Comparison of ENCODE assay signal across 8 cellular contexts in the genomic region with DNA sequence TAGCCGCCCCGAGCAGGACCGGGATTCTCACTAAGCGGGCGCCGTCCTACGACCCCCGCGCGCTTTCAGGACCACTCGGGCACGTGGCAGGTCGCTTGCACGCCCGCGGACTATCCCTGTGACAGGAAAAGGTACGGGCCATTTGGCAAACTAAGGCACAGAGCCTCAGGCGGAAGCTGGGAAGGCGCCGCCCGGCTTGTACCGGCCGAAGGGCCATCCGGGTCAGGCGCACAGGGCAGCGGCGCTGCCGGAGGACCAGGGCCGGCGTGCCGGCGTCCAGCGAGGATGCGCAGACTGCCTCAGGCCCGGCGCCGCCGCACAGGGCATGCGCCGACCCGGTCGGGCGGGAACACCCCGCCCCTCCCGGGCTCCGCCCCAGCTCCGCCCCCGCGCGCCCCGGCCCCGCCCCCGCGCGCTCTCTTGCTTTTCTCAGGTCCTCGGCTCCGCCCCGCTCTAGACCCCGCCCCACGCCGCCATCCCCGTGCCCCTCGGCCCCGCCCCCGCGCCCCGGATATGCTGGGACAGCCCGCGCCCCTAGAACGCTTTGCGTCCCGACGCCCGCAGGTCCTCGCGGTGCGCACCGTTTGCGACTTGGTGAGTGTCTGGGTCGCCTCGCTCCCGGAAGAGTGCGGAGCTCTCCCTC. TPM values are rescaled to one million over a fixed set of nuclear protein-coding genes. Genes with fewer than 3 reads are reported as not detected.
DNase-seq lines count a peak whose midpoint lies in the region; ATAC-seq and TF ChIP-seq lines count a peak whose summit lies in the region.

Gene MGMT, plus strand, starts transcription at position 539 of the 643 bp plus-strand sequence.

- H3K9ac ChIP-seq in fibroblast of lung (ENCODE audit: insufficient read depth, low read length) = peak within 1 kb of the TSS; percentile 50

- intact Hi-C loops in OCI-LY7 (cut with micrococcal nuclease; ENCODE audit: unreplicated experiment) = loop anchor here (10.0 kb wide), 1 partner anchor 668 kb away; the partner anchor contains the start of gene GLRX3
- intact Hi-C loops in activated T-helper 1 cell treated with anti-CD3 and anti-CD28 coated beads, Interleukin-12 subunit alpha, Interleukin-12 subunit beta, Interleukin-2, Interleukin-4 antibody, amounts not matched to agents 30 ng/mL and 10 ng/mL and 1 ng/mL, durations not matched to agents 14 hours and 24 hours and 36 hours (cut with micrococcal nuclease) = loop anchor here (1.0 to 10.0 kb wide), 5 partner anchors 432 to 1420 kb away; partner anchors contain the start of genes C10orf143 and MKI67
- intact Hi-C loops in naive thymus-derived CD4-positive, alpha-beta T cell (cut with micrococcal nuclease) = loop anchor here (1.0 to 10.0 kb wide), 10 partner anchors 430 to 1420 kb away; partner anchors contain the start of genes GLRX3 (in 2 of the 2) and MKI67 (in 1 of the 2)

- CTCF ChIA-PET in OCI-LY7 (lab: Charles Lee; ENCODE audit: unreplicated experiment) = interaction anchor here (0.6 kb wide), 1 partner anchor 675 kb away, joined by 6 read pairs; no protein-coding TSS in a partner anchor
- CTCF ChIA-PET in naive thymus-derived CD4-positive, alpha-beta T cell (lab: Charles Lee) = no interaction called here

- H3K36me3 ChIP-seq in OCI-LY7 (ENCODE audit: insufficient read depth, low read length) (no peaks in the 10 kb centered on the region), fibroblast of lung (ENCODE audit: control insufficient read depth, insufficient read depth, low read length) (peaks cover 2% of the 10 kb centered on the region)
- H3K36me3 ChIP-seq in naive thymus-derived CD4-positive, alpha-beta T cell (ENCODE audit: control insufficient read depth in 2 of 3, insufficient read depth in 3 of 3, low read length in 3 of 3) = peaks cover 0 to 14% (median 0%) of the 10 kb centered on the region in 3 experiments

- BruUV-seq in OCI-LY7 (replicated peaks; lab: Mats Ljungman, UMichigan) = no TSS peak

- peak; percentile 90 for DNase-seq in ACHN
- DNase-seq in OCI-LY7 (ENCODE audit: low spot score) = peak; percentile 87
- DNase-seq in activated T-helper 1 cell treated with anti-CD3 and anti-CD28 coated beads, Interleukin-12 subunit alpha, Interleukin-12 subunit beta, Interleukin-2, Interleukin-4 antibody, amounts not matched to agents 30 ng/mL and 10 ng/mL and 1 ng/mL, durations not matched to agents 14 hours and 24 hours and 36 hours (ENCODE audit: low spot score) = peak; percentile 92
- DNase-seq in fibroblast of lung (ENCODE audit: low read depth in 2 of 2) = peak; percentile 64 to 84
- DNase-seq in naive thymus-derived CD4-positive, alpha-beta T cell = peak; percentile 91 to 98 (median 96)
- peak; percentile 94 to 96 for DNase-seq in stimulated activated effector memory CD8-positive, alpha-beta T cell treated with anti-CD3 and anti-CD28 coated beads, Interleukin-12 subunit alpha, Interleukin-12 subunit beta, amount 100 ng/mL, for 72 hours (ENCODE audit: low spot score in 2 of 2)

- no peaks in the 10 kb centered on the region for H3K79me2 ChIP-seq in OCI-LY7 (ENCODE audit: insufficient read depth, low read depth, low read length)
- no peaks in the 10 kb centered on the region for H3K79me2 ChIP-seq in fibroblast of lung (ENCODE audit: control insufficient read depth, insufficient read depth, low read length)

- TF ChIP-seq CTCF in OCI-LY7 (conservative IDR thresholded peaks at IDR 0.05; ENCODE audit: low read length) (no peak), fibroblast of lung (conservative IDR thresholded peaks at IDR 0.05 in 1 of 2, IDR thresholded peaks at IDR 0.05 in 1 of 2; ENCODE audit: low read depth in 1 of 2, low read length in 2 of 2) (no peak)

- H3K4me2 ChIP-seq in OCI-LY7 (ENCODE audit: low read length) = peak within 1 kb of the TSS; percentile 69
- H3K4me2 ChIP-seq in fibroblast of lung (ENCODE audit: extremely low read depth, insufficient read depth, low read length) = peak within 1 kb of the TSS; percentile 82

- in situ Hi-C loops in ACHN (cut with HindIII; ENCODE audit: low pct_ligation_motif_present, low pct_unique_long_range_greater_than_20kb, low sequenced_read_pairs) = no loop called here

- H3K9me3 ChIP-seq in OCI-LY7 (ENCODE audit: low read length) = no peaks in the 10 kb centered on the region
- H3K9me3 ChIP-seq in fibroblast of lung (ENCODE audit: control insufficient read depth, insufficient read depth, low read depth, low read length) = no peaks in the 10 kb centered on the region
- no peaks in the 10 kb centered on the region for H3K9me3 ChIP-seq in naive thymus-derived CD4-positive, alpha-beta T cell (ENCODE audit: control insufficient read depth in 2 of 3, low read length in 3 of 3)

- no peaks in the 10 kb centered on the region for H3K27me3 ChIP-seq in fibroblast of lung (ENCODE audit: control insufficient read depth, insufficient read depth, low read length)
- no peaks in the 10 kb centered on the region for H3K27me3 ChIP-seq in naive thymus-derived CD4-positive, alpha-beta T cell (ENCODE audit: control insufficient read depth in 2 of 2, insufficient read depth in 2 of 2, low read length in 2 of 2)

- no peaks in the 10 kb centered on the region for H3K9me2 ChIP-seq in OCI-LY7 (ENCODE audit: insufficient read depth, low read length)

- H3K27ac ChIP-seq in OCI-LY7 (ENCODE audit: low read depth, low read length, poor library complexity, severe bottlenecking) (no peak within 1 kb of the TSS), fibroblast of lung (ENCODE audit: insufficient read depth, low read length) (peak within 1 kb of the TSS; percentile 51)
- H3K27ac ChIP-seq in naive thymus-derived CD4-positive, alpha-beta T cell (ENCODE audit: low read depth, low read length) = peak within 1 kb of the TSS; percentile 85

- H4K20me1 ChIP-seq in OCI-LY7 (ENCODE audit: insufficient read depth, low read length) (no peaks in the 10 kb centered on the region), fibroblast of lung (ENCODE audit: control insufficient read depth, extremely low read depth, insufficient read depth, low read length) (no peaks in the 10 kb centered on the region)

- POLR2A ChIA-PET in OCI-LY7 (lab: Charles Lee) = interaction anchor here (0.7 to 1.4 kb wide), 5 partner anchors 10 to 899 kb away, joined by 3 to 4 read pairs (median 3); no protein-coding TSS in a partner anchor
- POLR2A ChIA-PET in naive thymus-derived CD4-positive, alpha-beta T cell (lab: Charles Lee) = interaction anchor here (0.5 to 3.1 kb wide), 7 partner anchors 31 to 669 kb away, joined by 3 to 15 read pairs (median 4); partner anchors contain the start of genes C10orf143 and GLRX3

- H3K27me3 Mint-ChIP-seq in activated T-helper 1 cell treated with anti-CD3 and anti-CD28 coated beads, Interleukin-12 subunit alpha, Interleukin-12 subunit beta, Interleukin-2, Interleukin-4 antibody, amounts not matched to agents 30 ng/mL and 10 ng/mL and 1 ng/mL, durations not matched to agents 14 hours and 24 hours and 36 hours (ENCODE audit: insufficient read depth) = peaks cover 2% of the 10 kb centered on the region
- H3K27me3 Mint-ChIP-seq in naive thymus-derived CD4-positive, alpha-beta T cell = no peaks in the 10 kb centered on the region

- H3K4me3 ChIP-seq in OCI-LY7 (ENCODE audit: low read depth, low read length, poor library complexity, severe bottlenecking) (peak within 1 kb of the TSS; percentile 75), fibroblast of lung (replicated peaks in 1 of 4; ENCODE audit: control extremely low read depth in 1 of 4, insufficient read depth in 1 of 4, low read depth in 3 of 4, low read length in 4 of 4) (peak within 1 kb of the TSS; percentile 65 to 72 (median 70))
- peak within 1 kb of the TSS; percentile 74 for H3K4me3 ChIP-seq in naive thymus-derived CD4-positive, alpha-beta T cell (ENCODE audit: low read length)

- ATAC-seq in HG03064 (IDR thresholded peaks at IDR 0.05; ENCODE audit: low read depth, unreplicated experiment) = peak; percentile 94
- ATAC-seq in naive thymus-derived CD4-positive, alpha-beta T cell = peak; percentile 99
- peak; percentile 94 for ATAC-seq in stimulated activated effector memory CD8-positive, alpha-beta T cell treated with anti-CD3 and anti-CD28 coated beads, Interleukin-12 subunit alpha, Interleukin-12 subunit beta, amount 100 ng/mL, for 72 hours

- H2AFZ ChIP-seq in OCI-LY7 (ENCODE audit: low read length) (peak within 1 kb of the TSS; percentile 99), fibroblast of lung (ENCODE audit: low read length) (peak within 1 kb of the TSS; percentile 70)

- peaks cover 11% of the 10 kb centered on the region for H3K4me1 ChIP-seq in OCI-LY7 (ENCODE audit: insufficient read depth, low read length, poor library complexity, severe bottlenecking)
- H3K4me1 ChIP-seq in fibroblast of lung (ENCODE audit: control insufficient read depth, extremely low read depth, insufficient read depth, low read length) = no peaks in the 10 kb centered on the region
- H3K4me1 ChIP-seq in naive thymus-derived CD4-positive, alpha-beta T cell (ENCODE audit: control insufficient read depth in 2 of 2, insufficient read depth in 2 of 2, low read length in 2 of 2) = peaks cover 11 to 13% of the 10 kb centered on the region in 2 donors

- no peaks in the 10 kb centered on the region for H3K36me3 Mint-ChIP-seq in activated T-helper 1 cell treated with anti-CD3 and anti-CD28 coated beads, Interleukin-12 subunit alpha, Interleukin-12 subunit beta, Interleukin-2, Interleukin-4 antibody, amounts not matched to agents 30 ng/mL and 10 ng/mL and 1 ng/mL, durations not matched to agents 14 hours and 24 hours and 36 hours (ENCODE audit: low read depth)
- H3K36me3 Mint-ChIP-seq in naive thymus-derived CD4-positive, alpha-beta T cell = peaks cover 2 to 17% (median 9%) of the 10 kb centered on the region in 5 donors
- H3K36me3 Mint-ChIP-seq in stimulated activated effector memory CD8-positive, alpha-beta T cell treated with anti-CD3 and anti-CD28 coated beads, Interleukin-12 subunit alpha, Interleukin-12 subunit beta, amount 100 ng/mL, for 72 hours = no peaks in the 10 kb centered on the region

- TF ChIP-seq POLR2A in GM18526 (IDR thresholded peaks at IDR 0.05; ENCODE audit: extremely low read depth, insufficient read length) = peak; percentile 86

- peak within 1 kb of the TSS; percentile 84 for H3K4me3 Mint-ChIP-seq in activated T-helper 1 cell treated with anti-CD3 and anti-CD28 coated beads, Interleukin-12 subunit alpha, Interleukin-12 subunit beta, Interleukin-2, Interleukin-4 antibody, amounts not matched to agents 30 ng/mL and 10 ng/mL and 1 ng/mL, durations not matched to agents 14 hours and 24 hours and 36 hours
- peak within 1 kb of the TSS; percentile 74 to 90 (median 87) for H3K4me3 Mint-ChIP-seq in naive thymus-derived CD4-positive, alpha-beta T cell
- H3K4me3 Mint-ChIP-seq in stimulated activated effector memory CD8-positive, alpha-beta T cell treated with anti-CD3 and anti-CD28 coated beads, Interleukin-12 subunit alpha, Interleukin-12 subunit beta, amount 100 ng/mL, for 72 hours = peak within 1 kb of the TSS; percentile 76

- peaks cover 7% of the 10 kb centered on the region for H3K4me1 Mint-ChIP-seq in activated T-helper 1 cell treated with anti-CD3 and anti-CD28 coated beads, Interleukin-12 subunit alpha, Interleukin-12 subunit beta, Interleukin-2, Interleukin-4 antibody, amounts not matched to agents 30 ng/mL and 10 ng/mL and 1 ng/mL, durations not matched to agents 14 hours and 24 hours and 36 hours (ENCODE audit: low read depth)
- H3K4me1 Mint-ChIP-seq in naive thymus-derived CD4-positive, alpha-beta T cell = peaks cover 8 to 31% (median 26%) of the 10 kb centered on the region in 7 donors
- H3K4me1 Mint-ChIP-seq in stimulated activated effector memory CD8-positive, alpha-beta T cell treated with anti-CD3 and anti-CD28 coated beads, Interleukin-12 subunit alpha, Interleukin-12 subunit beta, amount 100 ng/mL, for 72 hours = peaks cover 8% of the 10 kb centered on the region

- H3K27ac Mint-ChIP-seq in activated T-helper 1 cell treated with anti-CD3 and anti-CD28 coated beads, Interleukin-12 subunit alpha, Interleukin-12 subunit beta, Interleukin-2, Interleukin-4 antibody, amounts not matched to agents 30 ng/mL and 10 ng/mL and 1 ng/mL, durations not matched to agents 14 hours and 24 hours and 36 hours = peak within 1 kb of the TSS; percentile 65
- H3K27ac Mint-ChIP-seq in naive thymus-derived CD4-positive, alpha-beta T cell = peak within 1 kb of the TSS; percentile 71 to 91 (median 84)
- peak within 1 kb of the TSS; percentile 83 for H3K27ac Mint-ChIP-seq in stimulated activated effector memory CD8-positive, alpha-beta T cell treated with anti-CD3 and anti-CD28 coated beads, Interleukin-12 subunit alpha, Interleukin-12 subunit beta, amount 100 ng/mL, for 72 hours

- H3K9me3 Mint-ChIP-seq in activated T-helper 1 cell treated with anti-CD3 and anti-CD28 coated beads, Interleukin-12 subunit alpha, Interleukin-12 subunit beta, Interleukin-2, Interleukin-4 antibody, amounts not matched to agents 30 ng/mL and 10 ng/mL and 1 ng/mL, durations not matched to agents 14 hours and 24 hours and 36 hours = no peaks in the 10 kb centered on the region
- H3K9me3 Mint-ChIP-seq in naive thymus-derived CD4-positive, alpha-beta T cell = no peaks in the 10 kb centered on the region
- H3K9me3 Mint-ChIP-seq in stimulated activated effector memory CD8-positive, alpha-beta T cell treated with anti-CD3 and anti-CD28 coated beads, Interleukin-12 subunit alpha, Interleukin-12 subunit beta, amount 100 ng/mL, for 72 hours = no peaks in the 10 kb centered on the region

RNA-seq across cellular contexts. Expression of gene MGMT, which starts in this region (rescaled TPM):
- 15.4 and 19.7 TPM in 2 replicates for total RNA-seq in OCI-LY7 (2014; rRNA removed; shearing (Covaris generic))
- total RNA-seq in OCI-LY7 (2022) (24.2 and 25.0 TPM in 2 replicates), fibroblast of lung (21.8 and 29.1 TPM in 2 replicates)
- 18.8 and 19.6 TPM in 2 replicates for total RNA-seq in activated T-helper 1 cell treated with anti-CD3 and anti-CD28 coated beads, Interleukin-12 subunit alpha, Interleukin-12 subunit beta, Interleukin-2, Interleukin-4 antibody, amounts not matched to agents 30 ng/mL and 10 ng/mL and 1 ng/mL, durations not matched to agents 14 hours and 24 hours and 36 hours
- 1.9 and 13.7 TPM in 2 replicates for polyA plus RNA-seq in fibroblast of lung
- 2.2 and 18.4 TPM in 2 replicates for polyA plus RNA-seq in fibroblast of lung (2012)
- polyA minus RNA-seq in fibroblast of lung (ENCODE audit: low replicate concordance) = 0.24 and 8.1 TPM in 2 replicates
- total RNA-seq in naive thymus-derived CD4-positive, alpha-beta T cell = 10 to 100 TPM; 17.6 to 23.9 (median 21.8) TPM
- 10 to 100 TPM; 30.3 to 37.1 TPM for polyA plus RNA-seq in naive thymus-derived CD4-positive, alpha-beta T cell
